In genomic region chr9:128072144-128073021, GRCh38 we compare ENCODE assay signal across 8 cellular contexts. TPM values are rescaled to one million over a fixed set of nuclear protein-coding genes. Genes with fewer than 3 reads are reported as not detected.
DNase-seq lines count a peak whose midpoint lies in the region; ATAC-seq and TF ChIP-seq lines count a peak whose summit lies in the region.

No MANE protein-coding gene starts in this region.

- POLR2A ChIA-PET in SK-N-SH (lab: Yijun Ruan, JAX) = interaction anchor here (0.6 to 1.3 kb wide), 2 partner anchors 17 to 19 kb away, joined by 3 to 4 read pairs; no protein-coding TSS in a partner anchor

- in situ Hi-C loops in gastrocnemius medialis (cut with MboI; ENCODE audit: low sequenced_read_pairs in 4 of 4) = no loop called here

- peaks cover 24% of the 10 kb centered on the region for H3F3A ChIP-seq in SK-N-SH (replicated peaks; ENCODE audit: insufficient read depth)

- peaks cover 92% of the 10 kb centered on the region for H3K79me2 ChIP-seq in SK-N-SH (ENCODE audit: insufficient read depth)

- no peaks in the 10 kb centered on the region for H3K9me2 ChIP-seq in SK-N-SH

- CTCF ChIA-PET in SK-N-SH (lab: Yijun Ruan, JAX) = interaction anchor here (0.5 to 5.0 kb wide), 9 partner anchors 11 to 287 kb away, joined by 3 to 23 read pairs (median 4); no protein-coding TSS in a partner anchor

- ATAC-seq in right cardiac atrium (no peak), gastrocnemius medialis (no peak), GM18867 (IDR thresholded peaks at IDR 0.05; ENCODE audit: unreplicated experiment) (no peak), HG03108 (IDR thresholded peaks at IDR 0.05; ENCODE audit: unreplicated experiment) (no peak)

- peaks cover under 1 to 91% (median 44%) of the 10 kb centered on the region in 11 experiments; a peak in 18 of 22 replicates for H4K20me1 ChIP-seq in BLaER1 treated with 17β-estradiol and CSF1 and Interleukin-3, amounts not matched to agents 10 nM and 100 nM
- no peaks in the 10 kb centered on the region for H4K20me1 ChIP-seq in SK-N-SH (ENCODE audit: insufficient read depth)

- 23% methylated on average over 5 of the region's 5 CpGs for WGBS in SK-N-SH (ENCODE audit: low lambda C conversion rate)
- WGBS in right cardiac atrium = 8% methylated on average over 5 of the region's 5 CpGs

- no peak for TF ChIP-seq RAD21 in SK-N-SH (IDR thresholded peaks at IDR 0.05; ENCODE audit: low read length)

- intact Hi-C loops in right cardiac atrium (cut with DNase I) = no loop called here
- intact Hi-C loops in gastrocnemius medialis (cut with DNase I; ENCODE audit: low total_unique reads) = no loop called here

- peak overlapping the region; percentile 13 to 93 (median 40); a peak in 18 of 20 replicates for H3K4me3 ChIP-seq in BLaER1 treated with 17β-estradiol and CSF1 and Interleukin-3, amounts not matched to agents 10 nM and 100 nM
- peak overlapping the region; percentile 27 for H3K4me3 ChIP-seq in Jurkat, Clone E6-1 (ENCODE audit: low read length)
- H3K4me3 ChIP-seq in SK-N-SH (ENCODE audit: low read depth in 2 of 2, low read length in 1 of 2) (peak overlapping the region in 1 of 2 experiments; percentile 17; a peak in 1 of 4 replicates), right cardiac atrium (ENCODE audit: low read length) (peak overlapping the region; percentile 0), gastrocnemius medialis (no peak overlapping the region)

- TF ChIP-seq POLR2A in gastrocnemius medialis (IDR thresholded peaks at IDR 0.05) = no peak

- peak overlapping the region; percentile 60 to 97 (median 81) for H3K27ac ChIP-seq in BLaER1 treated with 17β-estradiol and CSF1 and Interleukin-3, amounts not matched to agents 10 nM and 100 nM
- H3K27ac ChIP-seq in SK-N-SH (ENCODE audit: low read depth in 2 of 2, low read length in 1 of 2) = peak overlapping the region; percentile 79 to 84
- H3K27ac ChIP-seq in right cardiac atrium (ENCODE audit: low read length) = peak overlapping the region; percentile 91
- peak overlapping the region; percentile 71 to 78 (median 74) for H3K27ac ChIP-seq in gastrocnemius medialis

- H3K4me2 ChIP-seq in BLaER1 treated with 17β-estradiol and CSF1 and Interleukin-3, amounts not matched to agents 10 nM and 100 nM = peak overlapping the region; percentile 85 to 96 (median 91)
- peak overlapping the region; percentile 64 for H3K4me2 ChIP-seq in SK-N-SH

- peak overlapping the region; percentile 63 to 85 (median 74) for H3K9ac ChIP-seq in BLaER1 treated with 17β-estradiol and CSF1 and Interleukin-3, amounts not matched to agents 10 nM and 100 nM
- peak overlapping the region; percentile 38; the same call in 1 of the 2 replicates for H3K9ac ChIP-seq in SK-N-SH

- peaks cover 50 to 74% (median 59%) of the 10 kb centered on the region in 10 experiments for H3K4me1 ChIP-seq in BLaER1 treated with 17β-estradiol and CSF1 and Interleukin-3, amounts not matched to agents 10 nM and 100 nM
- peaks cover 14 to 20% of the 10 kb centered on the region in 2 experiments for H3K4me1 ChIP-seq in SK-N-SH (ENCODE audit: control insufficient read depth in 1 of 2, insufficient read depth in 2 of 2, low read depth in 1 of 2, low read length in 1 of 2)
- H3K4me1 ChIP-seq in right cardiac atrium (ENCODE audit: control insufficient read depth, insufficient read depth, low read length) = peaks cover 7% of the 10 kb centered on the region
- peaks cover 28 to 43% of the 10 kb centered on the region in 2 donors for H3K4me1 ChIP-seq in gastrocnemius medialis

- peak overlapping the region; percentile 78 for H2AFZ ChIP-seq in SK-N-SH (ENCODE audit: low read depth)

- peak; percentile 66 for DNase-seq in Jurkat, Clone E6-1 (ENCODE audit: low read depth, low spot score)
- DNase-seq in SK-N-SH (no peak), anterior cingulate cortex (lab: John Stamatoyannopoulos, UW) (peak in 44 of 58 donors; percentile 15 to 84 (median 50)), right cardiac atrium (peak; percentile 75 to 88 (median 81)), gastrocnemius medialis (peak in 1 of 2 donors; percentile 67)

- TF ChIP-seq EP300 in SK-N-SH (IDR thresholded peaks at IDR 0.05; ENCODE audit: borderline replicate concordance in 1 of 2, low read depth in 1 of 2, low read length in 1 of 2) = no peak

- H3K36me3 ChIP-seq in BLaER1 treated with 17β-estradiol and CSF1 and Interleukin-3, amounts not matched to agents 10 nM and 100 nM = peaks cover 0 to 58% (median 38%) of the 10 kb centered on the region in 11 experiments; a peak in 18 of 22 replicates
- H3K36me3 ChIP-seq in SK-N-SH (replicated peaks in 1 of 2; ENCODE audit: control insufficient read depth in 1 of 2, insufficient read depth in 2 of 2, low read length in 1 of 2) (no peaks in the 10 kb centered on the region), gastrocnemius medialis (no peaks in the 10 kb centered on the region)

- H3K27me3 ChIP-seq in BLaER1 treated with 17β-estradiol and CSF1 and Interleukin-3, amounts not matched to agents 10 nM and 100 nM = no peaks in the 10 kb centered on the region
- H3K27me3 ChIP-seq in SK-N-SH (ENCODE audit: insufficient read depth) (no peaks in the 10 kb centered on the region), right cardiac atrium (ENCODE audit: control insufficient read depth, insufficient read depth) (no peaks in the 10 kb centered on the region), gastrocnemius medialis (no peaks in the 10 kb centered on the region)

- no peak for TF ChIP-seq CTCF in SK-N-SH (IDR thresholded peaks at IDR 0.05)
- no peak for TF ChIP-seq CTCF in gastrocnemius medialis (IDR thresholded peaks at IDR 0.05 in 4 of 5, conservative IDR thresholded peaks at IDR 0.05 in 1 of 5)

- no peaks in the 10 kb centered on the region for H3K9me3 ChIP-seq in BLaER1 treated with 17β-estradiol and CSF1 and Interleukin-3, amounts not matched to agents 10 nM and 100 nM (replicated peaks in 1 of 11)
- H3K9me3 ChIP-seq in SK-N-SH (no peaks in the 10 kb centered on the region), right cardiac atrium (ENCODE audit: control insufficient read depth, low read length) (no peaks in the 10 kb centered on the region), gastrocnemius medialis (no peaks in the 10 kb centered on the region)

TF ChIP-seq in SK-N-SH, 30 proteins besides CTCF, POLR2A, EP300 and RAD21 (continues in another document):
- peak; percentile 83 for TF ChIP-seq NFIC (IDR thresholded peaks at IDR 0.05; ENCODE audit: borderline replicate concordance)
- TF ChIP-seq MEF2A (IDR thresholded peaks at IDR 0.05; ENCODE audit: borderline replicate concordance, low read depth) = peak; percentile 1; the same call in 1 of the 2 replicates
- TF ChIP-seq SMC3 (IDR thresholded peaks at IDR 0.05; ENCODE audit: low read depth, low read length) = no peak
- no peak for TF ChIP-seq TAF1 (IDR thresholded peaks at IDR 0.05; ENCODE audit: borderline replicate concordance, low read depth, low read length)
- peak; percentile 71; the same call in 1 of the 2 replicates for TF ChIP-seq USF1 (IDR thresholded peaks at IDR 0.05; ENCODE audit: borderline replicate concordance, low read depth)
- TF ChIP-seq MAX (IDR thresholded peaks at IDR 0.05; ENCODE audit: low read depth) = peak; percentile 42; the same call in 1 of the 2 replicates

RNA-seq across cellular contexts. Expression of gene SLC25A25, which starts 4.4 kb away (rescaled TPM):
- 23.5 TPM for polyA plus RNA-seq in Jurkat, Clone E6-1 (2012; ENCODE audit: insufficient read depth, insufficient read length)
- polyA plus RNA-seq in SK-N-SH (2012; rRNA removed) = 12.1 and 12.3 TPM in 2 replicates
- polyA plus RNA-seq in SK-N-SH (2012; cell fraction: cytosol; rRNA removed) = 7.5 and 10.3 TPM in 2 replicates
- 19.6 and 24.1 TPM in 2 replicates for polyA plus RNA-seq in SK-N-SH (2012; cell fraction: nucleus; rRNA removed)
- 10 to 100 TPM in 1 of 4 donors, 1 to 10 TPM in 3; 6.3 to 16.1 (median 7.0) TPM for total RNA-seq in right cardiac atrium
- polyA plus RNA-seq in right cardiac atrium = 5.8 TPM
- 10 to 100 TPM; 26.9 to 98.7 (median 46.0) TPM for total RNA-seq in gastrocnemius medialis

RNA-seq across cellular contexts. Expression of gene NAIF1, which starts 5.3 kb away (rescaled TPM):
- polyA plus RNA-seq in Jurkat, Clone E6-1 (2012; ENCODE audit: insufficient read depth, insufficient read length) = 13.1 TPM
- polyA plus RNA-seq in SK-N-SH (2012; rRNA removed) = 14.6 and 14.8 TPM in 2 replicates
- 10.0 and 12.9 TPM in 2 replicates for polyA plus RNA-seq in SK-N-SH (2012; cell fraction: cytosol; rRNA removed)
- 7.9 and 8.3 TPM in 2 replicates for polyA plus RNA-seq in SK-N-SH (2012; cell fraction: nucleus; rRNA removed)
- 1 to 10 TPM; 6.1 to 8.7 (median 6.4) TPM for total RNA-seq in right cardiac atrium
- polyA plus RNA-seq in right cardiac atrium = 5.0 TPM
- 1 to 10 TPM; 3.6 to 7.4 (median 6.9) TPM for total RNA-seq in gastrocnemius medialis

RNA-seq across cellular contexts. Expression of gene PTGES2, which starts 55.1 kb away (rescaled TPM):
- polyA plus RNA-seq in Jurkat, Clone E6-1 (2012; ENCODE audit: insufficient read depth, insufficient read length) = 89.3 TPM
- polyA plus RNA-seq in SK-N-SH (2012; rRNA removed) (130 and 141 TPM in 2 replicates), right cardiac atrium (162 TPM)
- polyA plus RNA-seq in SK-N-SH (2012; cell fraction: cytosol; rRNA removed) = 56.6 and 84.9 TPM in 2 replicates
- 165 and 193 TPM in 2 replicates for polyA plus RNA-seq in SK-N-SH (2012; cell fraction: nucleus; rRNA removed)
- total RNA-seq in right cardiac atrium (100 to 1,000 TPM; 122 to 128 (median 126) TPM), gastrocnemius medialis (100 to 1,000 TPM in 3 of 4 donors, 10 to 100 TPM in 1; 95.2 to 266 (median 155) TPM)

Comparison
In these comparisons a context has a peak if more than half of its experiments do, and no peak if none do; other contexts are left out.
1. H3K4me3 ChIP-seq: peak in BLaER1 treated with 17β-estradiol and CSF1 and Interleukin-3, amounts not matched to agents 10 nM and 100 nM (10 of 10), Jurkat, Clone E6-1 (single experiment) and right cardiac atrium (single experiment); none in gastrocnemius medialis (0 of 4).
2. Peak in every context shown above with its lines, with median percentiles within 50 percentile points of each other: H3K27ac ChIP-seq.